In the genomic region with DNA sequence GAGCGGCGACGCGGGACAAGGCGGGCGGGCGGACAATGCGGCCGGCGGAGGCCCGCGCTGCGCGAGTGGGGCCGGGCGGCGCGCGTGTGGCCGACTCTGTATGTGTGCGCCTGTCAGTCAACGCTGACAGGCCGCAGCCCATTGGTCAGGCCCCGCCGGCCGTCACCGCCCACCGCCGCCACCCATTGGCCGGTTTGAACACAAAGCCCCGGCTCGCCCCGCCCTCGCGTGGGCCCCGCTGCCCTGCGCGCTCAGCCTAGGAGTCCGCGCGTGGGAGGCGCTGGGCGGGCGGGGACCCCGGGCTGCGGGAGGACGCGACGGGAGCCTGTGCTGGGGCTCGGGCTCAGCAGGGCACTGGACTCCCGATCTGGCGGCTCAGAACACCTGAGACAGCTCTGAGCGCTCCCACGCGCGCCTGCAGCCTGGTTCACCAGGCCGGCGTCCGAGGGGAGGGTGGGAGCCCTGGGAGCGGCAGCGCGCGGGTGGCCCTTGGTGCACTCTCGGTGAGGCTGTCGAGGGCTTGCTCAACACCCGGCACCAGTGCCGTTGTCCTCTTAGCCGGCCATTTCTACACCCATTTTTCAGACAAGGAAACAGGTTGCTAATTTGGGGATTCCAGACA, we compare ENCODE assay signal across 8 cellular contexts. TPM values are rescaled to one million over a fixed set of nuclear protein-coding genes. Genes with fewer than 3 reads are reported as not detected.
DNase-seq lines count a peak whose midpoint lies in the region; ATAC-seq and TF ChIP-seq lines count a peak whose summit lies in the region.

A gene with protein sequence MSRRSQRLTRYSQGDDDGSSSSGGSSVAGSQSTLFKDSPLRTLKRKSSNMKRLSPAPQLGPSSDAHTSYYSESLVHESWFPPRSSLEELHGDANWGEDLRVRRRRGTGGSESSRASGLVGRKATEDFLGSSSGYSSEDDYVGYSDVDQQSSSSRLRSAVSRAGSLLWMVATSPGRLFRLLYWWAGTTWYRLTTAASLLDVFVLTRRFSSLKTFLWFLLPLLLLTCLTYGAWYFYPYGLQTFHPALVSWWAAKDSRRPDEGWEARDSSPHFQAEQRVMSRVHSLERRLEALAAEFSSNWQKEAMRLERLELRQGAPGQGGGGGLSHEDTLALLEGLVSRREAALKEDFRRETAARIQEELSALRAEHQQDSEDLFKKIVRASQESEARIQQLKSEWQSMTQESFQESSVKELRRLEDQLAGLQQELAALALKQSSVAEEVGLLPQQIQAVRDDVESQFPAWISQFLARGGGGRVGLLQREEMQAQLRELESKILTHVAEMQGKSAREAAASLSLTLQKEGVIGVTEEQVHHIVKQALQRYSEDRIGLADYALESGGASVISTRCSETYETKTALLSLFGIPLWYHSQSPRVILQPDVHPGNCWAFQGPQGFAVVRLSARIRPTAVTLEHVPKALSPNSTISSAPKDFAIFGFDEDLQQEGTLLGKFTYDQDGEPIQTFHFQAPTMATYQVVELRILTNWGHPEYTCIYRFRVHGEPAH (minus strand): TSS at position 88 of the 622 bp plus-strand sequence. CDS start 3,370 bp downstream, outside the sequence.

- H3K9me3 Mint-ChIP-seq in CD4-positive, CD25-positive, alpha-beta regulatory T cell = peaks cover 0 to 3% (median 0%) of the 10 kb centered on the region in 7 donors
- no peaks in the 10 kb centered on the region for H3K9me3 Mint-ChIP-seq in activated T-cell treated with anti-CD3 and anti-CD28 coated beads, Interleukin-2, amount 50 U/mL, for 4 hours

- peak within 1 kb of the TSS; percentile 76 for H3K27ac ChIP-seq in CD4-positive, CD25-positive, alpha-beta regulatory T cell (ENCODE audit: insufficient read depth, low read length, poor library complexity, severe bottlenecking)
- peak within 1 kb of the TSS; percentile 99 for H3K27ac ChIP-seq in muscle layer of colon (ENCODE audit: low read depth, low read length)

- DNase-seq in CD4-positive, CD25-positive, alpha-beta regulatory T cell = peak; percentile 93 to 94 (median 94)
- DNase-seq in GM19240 (ENCODE audit: insufficient read length, low spot score) = peak; percentile 96
- DNase-seq in activated T-cell treated with anti-CD3 and anti-CD28 coated beads, Interleukin-2, amount 50 U/mL, for 4 hours = peak; percentile 94
- peak; percentile 87 to 91 for DNase-seq in stimulated activated CD8-positive, alpha-beta memory T cell treated with anti-CD3 and anti-CD28 coated beads, Interleukin-7, amount 100 ng/mL, for 1 hour (ENCODE audit: low read depth in 2 of 2)

- H3K4me3 ChIP-seq in CD4-positive, CD25-positive, alpha-beta regulatory T cell (ENCODE audit: low read depth, low read length) = peak within 1 kb of the TSS; percentile 96
- peak within 1 kb of the TSS; percentile 80 to 81 for H3K4me3 ChIP-seq in muscle layer of colon (ENCODE audit: low read depth in 1 of 2, low read length in 2 of 2)

- ATAC-seq in CD4-positive, CD25-positive, alpha-beta regulatory T cell (ENCODE audit: low read depth in 2 of 2) = peak; percentile 81 to 83
- ATAC-seq in HG03460 (IDR thresholded peaks at IDR 0.05; ENCODE audit: unreplicated experiment) (peak; percentile 59), esophagus mucosa (peak; percentile 79)
- ATAC-seq in activated T-cell treated with anti-CD3 and anti-CD28 coated beads, Interleukin-2, amount 50 U/mL, for 4 hours = peak; percentile 79 to 81

- peak within 1 kb of the TSS; percentile 98 to 100 (median 99) for H3K4me3 Mint-ChIP-seq in CD4-positive, CD25-positive, alpha-beta regulatory T cell
- peak within 1 kb of the TSS; percentile 88 for H3K4me3 Mint-ChIP-seq in activated T-cell treated with anti-CD3 and anti-CD28 coated beads, Interleukin-2, amount 50 U/mL, for 4 hours

- H3K27me3 Mint-ChIP-seq in CD4-positive, CD25-positive, alpha-beta regulatory T cell = no peaks in the 10 kb centered on the region
- no peaks in the 10 kb centered on the region for H3K27me3 Mint-ChIP-seq in activated T-cell treated with anti-CD3 and anti-CD28 coated beads, Interleukin-2, amount 50 U/mL, for 4 hours (ENCODE audit: low read depth)

- peaks cover 18% of the 10 kb centered on the region for H3K36me3 ChIP-seq in CD4-positive, CD25-positive, alpha-beta regulatory T cell (ENCODE audit: control insufficient read depth, insufficient read depth, low read length)
- H3K36me3 ChIP-seq in muscle layer of colon (ENCODE audit: insufficient read depth, low read length) = peaks cover 20% of the 10 kb centered on the region

- H3K27ac Mint-ChIP-seq in CD4-positive, CD25-positive, alpha-beta regulatory T cell = peak within 1 kb of the TSS; percentile 95 to 96 (median 96)

- peaks cover 68% of the 10 kb centered on the region for H3K4me1 ChIP-seq in CD4-positive, CD25-positive, alpha-beta regulatory T cell (ENCODE audit: control insufficient read depth, insufficient read depth, low read length, poor library complexity, severe bottlenecking)
- peaks cover 23% of the 10 kb centered on the region for H3K4me1 ChIP-seq in muscle layer of colon (ENCODE audit: insufficient read depth, low read length)

- H3K9ac ChIP-seq in muscle layer of colon (ENCODE audit: low read length) = peak within 1 kb of the TSS; percentile 59

- peaks cover 5 to 63% (median 50%) of the 10 kb centered on the region in 4 donors for H3K4me1 Mint-ChIP-seq in CD4-positive, CD25-positive, alpha-beta regulatory T cell
- peaks cover 68% of the 10 kb centered on the region for H3K4me1 Mint-ChIP-seq in activated T-cell treated with anti-CD3 and anti-CD28 coated beads, Interleukin-2, amount 50 U/mL, for 4 hours (ENCODE audit: low read depth)

- H3K9me3 ChIP-seq in CD4-positive, CD25-positive, alpha-beta regulatory T cell (ENCODE audit: control insufficient read depth in 2 of 2, low read length in 2 of 2) = no peaks in the 10 kb centered on the region
- H3K9me3 ChIP-seq in muscle layer of colon (ENCODE audit: low read length) = no peaks in the 10 kb centered on the region

- H3K36me3 Mint-ChIP-seq in CD4-positive, CD25-positive, alpha-beta regulatory T cell = peaks cover 29% of the 10 kb centered on the region
- H3K36me3 Mint-ChIP-seq in activated T-cell treated with anti-CD3 and anti-CD28 coated beads, Interleukin-2, amount 50 U/mL, for 4 hours (ENCODE audit: insufficient read depth) = peaks cover 8% of the 10 kb centered on the region

- H3K27me3 ChIP-seq in CD4-positive, CD25-positive, alpha-beta regulatory T cell (ENCODE audit: control insufficient read depth, insufficient read depth, low read length) = no peaks in the 10 kb centered on the region
- H3K27me3 ChIP-seq in muscle layer of colon (ENCODE audit: control insufficient read depth in 1 of 2, insufficient read depth in 2 of 2, low read length in 2 of 2) = no peaks in the 10 kb centered on the region

TF ChIP-seq in PFSK-1, 5 proteins besides CTCF, POLR2A, EP300 and RAD21:
- no peak for TF ChIP-seq SIN3A (IDR thresholded peaks at IDR 0.05; ENCODE audit: borderline replicate concordance, insufficient read depth, low read length)
- peak; percentile 24 for TF ChIP-seq FOXP2 (optimal IDR thresholded peaks at IDR 0.05; ENCODE audit: borderline replicate concordance, extremely low read depth, extremely low read length, insufficient read depth)
- TF ChIP-seq POLR2AphosphoS5 (IDR thresholded peaks at IDR 0.05; ENCODE audit: low read depth, low read length) = peak; percentile 48

RNA-seq across cellular contexts. Expression of the gene that starts here (rescaled TPM):
- total RNA-seq in CD4-positive, CD25-positive, alpha-beta regulatory T cell = 454 TPM
- polyA plus RNA-seq in CD4-positive, CD25-positive, alpha-beta regulatory T cell = 100 to 1,000 TPM; 260 to 381 (median 298) TPM
- polyA plus RNA-seq in PFSK-1 (2012; ENCODE audit: insufficient read length, low read depth) = 46.2 TPM
- 10 to 100 TPM; 30.1 to 44.6 (median 44.0) TPM for total RNA-seq in activated T-cell treated with anti-CD3 and anti-CD28 coated beads, Interleukin-2, amount 50 U/mL, for 4 hours
- 94.2 TPM for total RNA-seq in esophagus mucosa

Comparison
In these comparisons a context has a peak if more than half of its experiments do, and no peak if none do; other contexts are left out.
1. Peak in every context shown above with its lines: DNase-seq, ATAC-seq, H3K4me3 ChIP-seq and H3K27ac ChIP-seq.